8 cellular contexts compared by ENCODE assay signal in the genomic region with DNA sequence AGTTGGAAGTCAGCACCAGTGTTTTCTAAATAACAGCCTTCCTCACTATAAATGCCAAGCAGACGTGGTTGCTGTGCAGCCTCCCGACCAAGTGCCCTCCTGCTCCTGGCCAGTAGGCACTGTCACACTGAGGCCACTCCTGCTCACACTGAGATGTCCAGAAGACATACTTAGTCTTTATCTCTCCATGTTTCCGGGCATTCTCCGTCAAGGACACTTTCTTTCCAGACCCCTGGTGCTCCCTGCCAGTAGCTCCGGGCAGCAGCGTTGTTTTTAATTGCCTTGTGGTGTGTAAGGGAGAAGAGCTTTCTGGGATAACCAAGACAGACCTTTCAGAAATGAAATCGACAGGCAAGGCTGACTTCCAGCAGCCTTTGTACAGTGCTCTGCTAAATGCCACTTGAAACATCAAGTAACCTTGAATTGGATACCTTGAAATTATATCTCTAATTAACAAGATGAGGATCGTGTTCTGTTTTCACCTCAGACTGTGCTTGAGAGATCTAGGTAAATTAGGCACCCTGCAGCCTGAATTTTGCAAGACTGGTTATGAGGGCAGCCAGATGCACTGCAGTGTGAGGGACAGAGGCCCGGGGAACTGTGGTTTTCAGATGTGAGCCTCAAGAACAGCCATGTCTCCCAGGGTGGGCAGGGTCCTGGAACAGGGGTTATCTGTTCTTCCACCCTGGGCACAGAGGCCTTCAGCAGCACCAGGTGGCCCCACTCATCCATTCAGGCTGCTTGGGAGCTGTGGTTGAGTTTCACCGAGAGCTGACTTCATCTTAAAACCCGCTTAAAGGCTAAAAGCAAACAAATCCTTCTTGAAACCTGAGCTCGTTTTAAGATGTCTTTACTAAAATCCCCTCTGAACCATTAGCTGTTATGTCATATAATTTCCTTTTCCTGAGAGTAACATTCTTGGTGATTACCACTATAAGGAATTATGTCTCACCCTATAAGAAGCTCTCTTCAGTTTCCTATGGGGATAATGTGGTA. TPM values are rescaled to one million over a fixed set of nuclear protein-coding genes. Genes with fewer than 3 reads are reported as not detected.
DNase-seq lines count a peak whose midpoint lies in the region; ATAC-seq and TF ChIP-seq lines count a peak whose summit lies in the region.
"Had no signal": no experiment of that assay in that cellular context is flagged by ENCODE, and none has a peak within 500 bp of the region (broad histone marks: within the 10 kb centered on the region; RNA-seq: fewer than 3 reads in every experiment).

No MANE protein-coding gene starts in this region.

- DNase-seq in HS-27A (ENCODE audit: low read depth) (peak; percentile 60), left ventricle myocardium inferior (no peak), substantia nigra (lab: John Stamatoyannopoulos, UW) (peak in 10 of 49 donors; percentile 22 to 53 (median 36))
- no peak for DNase-seq in T-helper 2 cell treated with Interferon-gamma antibody and Interleukin-4, amounts not matched to agents 5 μg/mL and 100 μg/mL, for 36 hours (ENCODE audit: low spot score)

- no peak overlapping the region for H3K4me3 Mint-ChIP-seq in T-helper 2 cell treated with Interferon-gamma antibody and Interleukin-4, amounts not matched to agents 5 μg/mL and 100 μg/mL, for 36 hours

- TF ChIP-seq CTCF in left ventricle myocardium inferior (IDR thresholded peaks at IDR 0.05; ENCODE audit: borderline replicate concordance) = no peak

- no peaks in the 10 kb centered on the region for H3K9me3 Mint-ChIP-seq in T-helper 2 cell treated with Interferon-gamma antibody and Interleukin-4, amounts not matched to agents 5 μg/mL and 100 μg/mL, for 36 hours

- H3K4me1 Mint-ChIP-seq in T-helper 2 cell treated with Interferon-gamma antibody and Interleukin-4, amounts not matched to agents 5 μg/mL and 100 μg/mL, for 36 hours (ENCODE audit: low read depth) = no peaks in the 10 kb centered on the region

- intact Hi-C loops in left ventricle myocardium inferior (cut with micrococcal nuclease) = loop anchor here (10.0 kb wide), 1 partner anchor 48 kb away; the partner anchor contains the start of gene SCHIP1

- peaks cover 12% of the 10 kb centered on the region for H3K36me3 ChIP-seq in left ventricle myocardium inferior

- peaks cover 93% of the 10 kb centered on the region for H3K4me1 ChIP-seq in left ventricle myocardium inferior

- H3K27ac ChIP-seq in left ventricle myocardium inferior (replicated peaks) (peak overlapping the region; percentile 76), substantia nigra (ENCODE audit: low read depth, low read length, poor library complexity, severe bottlenecking) (peak overlapping the region; percentile 83)

- peak overlapping the region; percentile 7 for H3K4me3 ChIP-seq in left ventricle myocardium inferior
- H3K4me3 ChIP-seq: SJSA1 had no signal

- ATAC-seq in SK-N-SH treated with all-trans-retinoic acid at 6 μM for 48 hours (peak; percentile 71), GM18858 (IDR thresholded peaks at IDR 0.05; ENCODE audit: unreplicated experiment) (no peak), HG02763 (IDR thresholded peaks at IDR 0.05; ENCODE audit: unreplicated experiment) (no peak)

- H3K27me3 Mint-ChIP-seq in T-helper 2 cell treated with Interferon-gamma antibody and Interleukin-4, amounts not matched to agents 5 μg/mL and 100 μg/mL, for 36 hours (ENCODE audit: low read depth) = peaks cover 33% of the 10 kb centered on the region

- no peaks in the 10 kb centered on the region for H3K27me3 ChIP-seq in left ventricle myocardium inferior (ENCODE audit: low read depth)
- H3K27me3 ChIP-seq: SJSA1 had no signal

- H3K27ac Mint-ChIP-seq in T-helper 2 cell treated with Interferon-gamma antibody and Interleukin-4, amounts not matched to agents 5 μg/mL and 100 μg/mL, for 36 hours = no peak overlapping the region

- H3K36me3 Mint-ChIP-seq in T-helper 2 cell treated with Interferon-gamma antibody and Interleukin-4, amounts not matched to agents 5 μg/mL and 100 μg/mL, for 36 hours (ENCODE audit: low read depth) = no peaks in the 10 kb centered on the region

- no peaks in the 10 kb centered on the region for H3K9me3 ChIP-seq in left ventricle myocardium inferior (replicated peaks)
- H3K9me3 ChIP-seq: SJSA1 had no signal

TF ChIP-seq in SK-N-SH treated with all-trans-retinoic acid at 6 μM for 48 hours, 23 proteins besides CTCF, POLR2A, EP300 and RAD21:
- 0 out of 2 replicates have a peak, but pooled peaks have one; percentile 14 for TF ChIP-seq ISL1 (CRISPR knock-in tag; IDR thresholded peaks at IDR 0.05)
- no peak for TF ChIP-seq PPARA (CRISPR knock-in tag; IDR thresholded peaks at IDR 0.05; ENCODE audit: borderline replicate concordance)
- peak; percentile 49; the same call in 1 of the 2 replicates for TF ChIP-seq TCF4 (CRISPR knock-in tag; IDR thresholded peaks at IDR 0.05; ENCODE audit: borderline replicate concordance)
- no peak for TF ChIP-seq SNAI2 (CRISPR knock-in tag; IDR thresholded peaks at IDR 0.05)
- no peak for TF ChIP-seq CREB5 (CRISPR knock-in tag; IDR thresholded peaks at IDR 0.05; ENCODE audit: low read depth)
- TF ChIP-seq, protein P1, sequence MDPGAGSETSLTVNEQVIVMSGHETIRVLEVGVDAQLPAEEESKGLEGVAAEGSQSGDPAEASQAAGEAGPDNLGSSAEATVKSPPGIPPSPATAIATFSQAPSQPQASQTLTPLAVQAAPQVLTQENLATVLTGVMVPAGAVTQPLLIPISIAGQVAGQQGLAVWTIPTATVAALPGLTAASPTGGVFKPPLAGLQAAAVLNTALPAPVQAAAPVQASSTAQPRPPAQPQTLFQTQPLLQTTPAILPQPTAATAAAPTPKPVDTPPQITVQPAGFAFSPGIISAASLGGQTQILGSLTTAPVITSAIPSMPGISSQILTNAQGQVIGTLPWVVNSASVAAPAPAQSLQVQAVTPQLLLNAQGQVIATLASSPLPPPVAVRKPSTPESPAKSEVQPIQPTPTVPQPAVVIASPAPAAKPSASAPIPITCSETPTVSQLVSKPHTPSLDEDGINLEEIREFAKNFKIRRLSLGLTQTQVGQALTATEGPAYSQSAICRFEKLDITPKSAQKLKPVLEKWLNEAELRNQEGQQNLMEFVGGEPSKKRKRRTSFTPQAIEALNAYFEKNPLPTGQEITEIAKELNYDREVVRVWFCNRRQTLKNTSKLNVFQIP (CRISPR knock-in tag; IDR thresholded peaks at IDR 0.05; ENCODE audit: borderline replicate concordance, low read depth) = no peak
- no peak for TF ChIP-seq TOX (CRISPR knock-in tag; IDR thresholded peaks at IDR 0.05; ENCODE audit: borderline replicate concordance)
- peak; percentile 72; the same call in 1 of the 2 replicates for TF ChIP-seq ZFP3 (CRISPR knock-in tag; IDR thresholded peaks at IDR 0.05)
- TF ChIP-seq CSDC2 (CRISPR knock-in tag; IDR thresholded peaks at IDR 0.05) = no peak
- TF ChIP-seq, protein P2, sequence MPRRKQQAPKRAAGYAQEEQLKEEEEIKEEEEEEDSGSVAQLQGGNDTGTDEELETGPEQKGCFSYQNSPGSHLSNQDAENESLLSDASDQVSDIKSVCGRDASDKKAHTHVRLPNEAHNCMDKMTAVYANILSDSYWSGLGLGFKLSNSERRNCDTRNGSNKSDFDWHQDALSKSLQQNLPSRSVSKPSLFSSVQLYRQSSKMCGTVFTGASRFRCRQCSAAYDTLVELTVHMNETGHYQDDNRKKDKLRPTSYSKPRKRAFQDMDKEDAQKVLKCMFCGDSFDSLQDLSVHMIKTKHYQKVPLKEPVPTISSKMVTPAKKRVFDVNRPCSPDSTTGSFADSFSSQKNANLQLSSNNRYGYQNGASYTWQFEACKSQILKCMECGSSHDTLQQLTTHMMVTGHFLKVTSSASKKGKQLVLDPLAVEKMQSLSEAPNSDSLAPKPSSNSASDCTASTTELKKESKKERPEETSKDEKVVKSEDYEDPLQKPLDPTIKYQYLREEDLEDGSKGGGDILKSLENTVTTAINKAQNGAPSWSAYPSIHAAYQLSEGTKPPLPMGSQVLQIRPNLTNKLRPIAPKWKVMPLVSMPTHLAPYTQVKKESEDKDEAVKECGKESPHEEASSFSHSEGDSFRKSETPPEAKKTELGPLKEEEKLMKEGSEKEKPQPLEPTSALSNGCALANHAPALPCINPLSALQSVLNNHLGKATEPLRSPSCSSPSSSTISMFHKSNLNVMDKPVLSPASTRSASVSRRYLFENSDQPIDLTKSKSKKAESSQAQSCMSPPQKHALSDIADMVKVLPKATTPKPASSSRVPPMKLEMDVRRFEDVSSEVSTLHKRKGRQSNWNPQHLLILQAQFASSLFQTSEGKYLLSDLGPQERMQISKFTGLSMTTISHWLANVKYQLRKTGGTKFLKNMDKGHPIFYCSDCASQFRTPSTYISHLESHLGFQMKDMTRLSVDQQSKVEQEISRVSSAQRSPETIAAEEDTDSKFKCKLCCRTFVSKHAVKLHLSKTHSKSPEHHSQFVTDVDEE (CRISPR knock-in tag; IDR thresholded peaks at IDR 0.05) = peak; percentile 60; the same call in 1 of the 2 replicates

RNA-seq across cellular contexts. Expression of gene SCHIP1, which starts 43.4 kb away (rescaled TPM):
- total RNA-seq in left ventricle myocardium inferior = 62.6 TPM
